15 cellular contexts compared by ENCODE assay signal in genomic region chr3:153443961-153444360, GRCh38.
DNase-seq lines count a peak whose midpoint lies in the region; ATAC-seq and TF ChIP-seq lines count a peak whose summit lies in the region.
"Had no signal": no experiment of that assay in that cellular context is flagged by ENCODE, and none has a peak within 500 bp of the region (broad histone marks: within the 10 kb centered on the region; RNA-seq: fewer than 3 reads in every experiment).

No MANE protein-coding gene starts in this region.

- no peaks in the 10 kb centered on the region for H3K9me3 Mint-ChIP-seq in Caco-2 (ENCODE audit: unreplicated experiment)
- no peaks in the 10 kb centered on the region for H3K9me3 Mint-ChIP-seq in natural killer cell treated with Interleukin-12 subunit alpha and Interleukin-12 subunit beta and Interleukin-15 and Interleukin-18, amount 100 ng/mL, for 72 hours
- H3K9me3 Mint-ChIP-seq in activated naive CD4-positive, alpha-beta T cell treated with anti-CD3 and anti-CD28 coated beads, Interleukin-2, amount 10 ng/mL, durations not matched to agents 7 days and 5 days: no peaks in the 10 kb centered on the region
- H3K9me3 Mint-ChIP-seq: IgD-negative memory B cell; naive B cell; T-helper 1 cell treated with Interleukin-12 subunit alpha and Interleukin-12 subunit beta and Interleukin-4 antibody, amounts not matched to agents 30 μg/mL and 1 μg/mL, for 36 hours had no signal

- peaks cover 5% of the 10 kb centered on the region for H3K4me1 Mint-ChIP-seq in Caco-2 (ENCODE audit: low read depth, unreplicated experiment)
- peaks cover 0 to 3% of the 10 kb centered on the region in 2 donors for H3K4me1 Mint-ChIP-seq in natural killer cell treated with Interleukin-12 subunit alpha and Interleukin-12 subunit beta and Interleukin-15 and Interleukin-18, amount 100 ng/mL, for 72 hours (ENCODE audit: low read depth in 2 of 2)
- peaks cover 14% of the 10 kb centered on the region for H3K4me1 Mint-ChIP-seq in activated naive CD4-positive, alpha-beta T cell treated with anti-CD3 and anti-CD28 coated beads, Interleukin-2, amount 10 ng/mL, durations not matched to agents 7 days and 5 days
- H3K4me1 Mint-ChIP-seq: naive B cell had no signal

- no peak overlapping the region for H3K4me3 Mint-ChIP-seq in Caco-2 (ENCODE audit: unreplicated experiment)
- no peak overlapping the region for H3K4me3 Mint-ChIP-seq in natural killer cell treated with Interleukin-12 subunit alpha and Interleukin-12 subunit beta and Interleukin-15 and Interleukin-18, amount 100 ng/mL, for 72 hours
- H3K4me3 Mint-ChIP-seq in activated naive CD4-positive, alpha-beta T cell treated with anti-CD3 and anti-CD28 coated beads, Interleukin-2, amount 10 ng/mL, durations not matched to agents 7 days and 5 days: no peak overlapping the region
- H3K4me3 Mint-ChIP-seq: activated CD8-positive, alpha-beta memory T cell treated with anti-CD3 and anti-CD28 coated beads, Interleukin-2, amount 10 ng/mL, durations not matched to agents 7 days and 5 days; IgD-negative memory B cell; naive B cell; T-helper 1 cell treated with Interleukin-12 subunit alpha and Interleukin-12 subunit beta and Interleukin-4 antibody, amounts not matched to agents 30 μg/mL and 1 μg/mL, for 36 hours had no signal

- CTCF ChIA-PET in Caco-2 (lab: Charles Lee): interaction anchor here (0.7 to 1.0 kb wide), 2 partner anchors 244 to 324 kb away, joined by 3 to 5 read pairs; no protein-coding TSS in a partner anchor
- CTCF ChIA-PET in activated naive CD4-positive, alpha-beta T cell treated with anti-CD3 and anti-CD28 coated beads, Interleukin-2, amount 10 ng/mL, durations not matched to agents 7 days and 5 days (lab: Charles Lee): interaction anchor here (0.6 kb wide), 1 partner anchor 150 kb away, joined by 3 read pairs; no protein-coding TSS in a partner anchor

- peak; percentile 20 to 33 for TF ChIP-seq CTCF in Caco-2 (IDR thresholded peaks at IDR 0.05; ENCODE audit: insufficient read depth in 1 of 2, low read depth in 1 of 2, low read length in 1 of 2, severe bottlenecking in 1 of 2, unreplicated experiment in 1 of 2)

- ATAC-seq in GM21528 (IDR thresholded peaks at IDR 0.05; ENCODE audit: low FRiP score, unreplicated experiment): no peak
- no peak for ATAC-seq in natural killer cell treated with Interleukin-12 subunit alpha and Interleukin-12 subunit beta and Interleukin-15 and Interleukin-18, amount 100 ng/mL, for 72 hours
- ATAC-seq: activated CD8-positive, alpha-beta memory T cell treated with anti-CD3 and anti-CD28 coated beads, Interleukin-2, amount 10 ng/mL, durations not matched to agents 7 days and 5 days had no signal

- BruUV-seq in Caco-2 (replicated peaks; lab: Mats Ljungman, UMichigan): no TSS peak

- no peak overlapping the region for H3K4me3 ChIP-seq in Caco-2 (ENCODE audit: low read depth, low read length)
- H3K4me3 ChIP-seq: adrenal gland, skin epidermis had no signal

- DNase-seq in Caco-2 (peak in 1 of 2 experiments; percentile 15), HCEC 1CT (peak; percentile 21), RPMI8226 (peak; percentile 33), foreskin melanocyte (peak; percentile 9)
- no peak for DNase-seq in natural killer cell treated with Interleukin-12 subunit alpha and Interleukin-12 subunit beta and Interleukin-15 and Interleukin-18, amount 100 ng/mL, for 72 hours (ENCODE audit: low spot score)
- DNase-seq in activated naive CD4-positive, alpha-beta T cell treated with anti-CD3 and anti-CD28 coated beads, Interleukin-2, amount 10 ng/mL, durations not matched to agents 7 days and 5 days: no peak
- DNase-seq in stimulated activated CD4-positive, alpha-beta T cell treated with anti-CD3 and anti-CD28 coated beads, Interleukin-15, amount 100 ng/mL, for 24 hours: no peak
- DNase-seq: activated CD8-positive, alpha-beta memory T cell treated with anti-CD3 and anti-CD28 coated beads, Interleukin-2, amount 10 ng/mL, durations not matched to agents 7 days and 5 days; adrenal gland; naive B cell; NCI-H510A treated with DMSO at 0.1 percent for 48 hours had no signal

- no peaks in the 10 kb centered on the region for H3K36me3 Mint-ChIP-seq in Caco-2 (ENCODE audit: insufficient read depth, unreplicated experiment)
- H3K36me3 Mint-ChIP-seq in natural killer cell treated with Interleukin-12 subunit alpha and Interleukin-12 subunit beta and Interleukin-15 and Interleukin-18, amount 100 ng/mL, for 72 hours: no peaks in the 10 kb centered on the region
- no peaks in the 10 kb centered on the region for H3K36me3 Mint-ChIP-seq in activated naive CD4-positive, alpha-beta T cell treated with anti-CD3 and anti-CD28 coated beads, Interleukin-2, amount 10 ng/mL, durations not matched to agents 7 days and 5 days
- H3K36me3 Mint-ChIP-seq: activated CD8-positive, alpha-beta memory T cell treated with anti-CD3 and anti-CD28 coated beads, Interleukin-2, amount 10 ng/mL, durations not matched to agents 7 days and 5 days; IgD-negative memory B cell; naive B cell had no signal

- POLR2A ChIA-PET in Caco-2 (lab: Charles Lee): no interaction called here

- H3K27me3 ChIP-seq in Caco-2 (replicated peaks; ENCODE audit: control insufficient read depth, insufficient read depth, low read length): no peaks in the 10 kb centered on the region
- H3K27me3 ChIP-seq: adrenal gland had no signal

- no peak overlapping the region for H3K27ac Mint-ChIP-seq in Caco-2 (ENCODE audit: unreplicated experiment)
- no peak overlapping the region for H3K27ac Mint-ChIP-seq in natural killer cell treated with Interleukin-12 subunit alpha and Interleukin-12 subunit beta and Interleukin-15 and Interleukin-18, amount 100 ng/mL, for 72 hours
- H3K27ac Mint-ChIP-seq in activated naive CD4-positive, alpha-beta T cell treated with anti-CD3 and anti-CD28 coated beads, Interleukin-2, amount 10 ng/mL, durations not matched to agents 7 days and 5 days: no peak overlapping the region
- H3K27ac Mint-ChIP-seq: activated CD8-positive, alpha-beta memory T cell treated with anti-CD3 and anti-CD28 coated beads, Interleukin-2, amount 10 ng/mL, durations not matched to agents 7 days and 5 days; IgD-negative memory B cell; naive B cell; T-helper 1 cell treated with Interleukin-12 subunit alpha and Interleukin-12 subunit beta and Interleukin-4 antibody, amounts not matched to agents 30 μg/mL and 1 μg/mL, for 36 hours had no signal

- no peaks in the 10 kb centered on the region for H3K4me1 ChIP-seq in Caco-2
- H3K4me1 ChIP-seq: adrenal gland had no signal

- intact Hi-C loops in Caco-2 (cut with micrococcal nuclease; ENCODE audit: unreplicated experiment): loop anchor here (1.0 to 2.0 kb wide), 2 partner anchors 151 to 325 kb away; no protein-coding TSS in a partner anchor

- H3K36me3 ChIP-seq in Caco-2 (ENCODE audit: control insufficient read depth, insufficient read depth, low read length): no peaks in the 10 kb centered on the region
- H3K36me3 ChIP-seq: adrenal gland had no signal

- no peaks in the 10 kb centered on the region for H3K9me3 ChIP-seq in Caco-2
- H3K9me3 ChIP-seq: adrenal gland had no signal

- H3K27me3 Mint-ChIP-seq in Caco-2 (ENCODE audit: insufficient read depth, unreplicated experiment): no peaks in the 10 kb centered on the region
- H3K27me3 Mint-ChIP-seq in natural killer cell treated with Interleukin-12 subunit alpha and Interleukin-12 subunit beta and Interleukin-15 and Interleukin-18, amount 100 ng/mL, for 72 hours: no peaks in the 10 kb centered on the region
- no peaks in the 10 kb centered on the region for H3K27me3 Mint-ChIP-seq in activated naive CD4-positive, alpha-beta T cell treated with anti-CD3 and anti-CD28 coated beads, Interleukin-2, amount 10 ng/mL, durations not matched to agents 7 days and 5 days
- H3K27me3 Mint-ChIP-seq: activated CD8-positive, alpha-beta memory T cell treated with anti-CD3 and anti-CD28 coated beads, Interleukin-2, amount 10 ng/mL, durations not matched to agents 7 days and 5 days had no signal

Comparison
In these comparisons a context has a peak if more than half of its experiments do, and no peak if none do; other contexts are left out.
1. DNase-seq: peak in HCEC 1CT (single experiment), RPMI8226 (single experiment) and foreskin melanocyte (single experiment); none in natural killer cell treated with Interleukin-12 subunit alpha and Interleukin-12 subunit beta and Interleukin-15 and Interleukin-18, amount 100 ng/mL, for 72 hours (single experiment), activated naive CD4-positive, alpha-beta T cell treated with anti-CD3 and anti-CD28 coated beads, Interleukin-2, amount 10 ng/mL, durations not matched to agents 7 days and 5 days (single experiment) and stimulated activated CD4-positive, alpha-beta T cell treated with anti-CD3 and anti-CD28 coated beads, Interleukin-15, amount 100 ng/mL, for 24 hours (single experiment).